In the genomic region with DNA sequence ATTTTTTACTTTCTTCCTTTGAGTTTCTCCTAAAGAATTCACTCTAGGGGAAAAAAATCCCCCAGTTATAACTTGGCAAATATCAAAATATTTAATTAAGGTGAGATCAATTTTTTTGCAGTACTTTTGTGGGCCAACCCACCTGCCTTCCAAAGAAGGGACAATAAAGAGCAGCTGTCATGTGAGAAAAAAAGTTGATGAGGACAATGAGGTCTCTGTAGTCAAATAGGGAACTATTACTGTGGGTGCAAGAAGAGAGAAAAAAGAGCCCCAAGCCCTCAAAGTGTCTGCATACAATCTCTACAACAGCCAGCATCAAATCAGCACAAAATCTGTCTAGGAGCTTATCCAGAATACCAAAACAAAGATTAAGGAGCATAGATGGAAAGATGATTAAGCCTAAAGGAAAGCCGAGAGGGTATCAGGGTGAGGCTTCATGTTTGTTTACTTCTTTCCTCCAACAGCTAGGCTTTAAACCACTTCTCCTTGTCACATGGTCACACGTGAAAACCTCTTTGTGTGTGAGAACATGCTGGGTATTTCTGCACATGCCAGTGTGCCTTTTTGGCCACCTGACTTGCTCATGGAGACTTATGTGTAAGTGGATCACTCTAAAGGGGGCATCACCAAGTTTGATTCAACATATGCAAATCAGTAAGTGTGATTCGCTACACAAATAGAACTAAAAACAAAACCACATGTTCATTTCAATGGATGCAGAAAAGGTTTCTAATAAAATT, we compare ENCODE assay signal across 20 cellular contexts. TPM values are rescaled to one million over a fixed set of nuclear protein-coding genes. Genes with fewer than 3 reads are reported as not detected.
DNase-seq lines count a peak whose midpoint lies in the region; ATAC-seq and TF ChIP-seq lines count a peak whose summit lies in the region.
"Had no signal": no experiment of that assay in that cellular context is flagged by ENCODE, and none has a peak within 500 bp of the region (broad histone marks: within the 10 kb centered on the region; RNA-seq: fewer than 3 reads in every experiment).

No MANE protein-coding gene starts in this region.

- H3K36me3 Mint-ChIP-seq in stimulated activated effector memory CD8-positive, alpha-beta T cell treated with anti-CD3 and anti-CD28 coated beads, Interleukin-12 subunit alpha, Interleukin-12 subunit beta, amount 100 ng/mL, for 72 hours: no peaks in the 10 kb centered on the region

- H3K27me3 ChIP-seq in mammary epithelial cell (ENCODE audit: insufficient read depth, low read length) (no peaks in the 10 kb centered on the region), breast epithelium (no peaks in the 10 kb centered on the region)
- H3K27me3 ChIP-seq: BLaER1 had no signal

- H4K20me1 ChIP-seq in mammary epithelial cell (ENCODE audit: insufficient read depth, low read length): no peaks in the 10 kb centered on the region
- H4K20me1 ChIP-seq: BLaER1 had no signal

- H3K36me3 ChIP-seq in mammary epithelial cell (ENCODE audit: insufficient read depth, low read length): no peaks in the 10 kb centered on the region
- H3K36me3 ChIP-seq in breast epithelium: no peaks in the 10 kb centered on the region
- H3K36me3 ChIP-seq: BLaER1, HAP-1 had no signal

- 19% methylated on average over 3 of the region's 3 CpGs for WGBS in mammary epithelial cell (ENCODE audit: low coverage, missing lambda C conversion rate)

- no peak overlapping the region for H3K9ac ChIP-seq in mammary epithelial cell (ENCODE audit: insufficient read depth, low read length)
- H3K9ac ChIP-seq: BLaER1 had no signal

- no peaks in the 10 kb centered on the region for H3K4me1 ChIP-seq in mammary epithelial cell (ENCODE audit: insufficient read depth, low read length)
- no peaks in the 10 kb centered on the region for H3K4me1 ChIP-seq in breast epithelium
- H3K4me1 ChIP-seq: A549, BLaER1, HAP-1 had no signal

- in situ Hi-C loops in mammary epithelial cell (cut with MboI; ENCODE audit: low sequenced_read_pairs in 2 of 2): no loop called here

- CTCF ChIA-PET in mammary epithelial cell (lab: Charles Lee; ENCODE audit: low non-redundant PET): no interaction called here

- BruUV-seq in mammary epithelial cell (replicated peaks; lab: Mats Ljungman, UMichigan): no TSS peak

- DNase-seq in mammary epithelial cell (no peak), breast epithelium (ENCODE audit: low spot score in 2 of 2) (no peak), NCI-H82 (lab: John Stamatoyannopoulos, UW) (peak; percentile 51), fibroblast of mammary gland (ENCODE audit: low read depth) (peak; percentile 5)
- no peak for DNase-seq in stimulated activated effector memory CD8-positive, alpha-beta T cell treated with anti-CD3 and anti-CD28 coated beads, Interleukin-12 subunit alpha, Interleukin-12 subunit beta, amount 100 ng/mL, for 72 hours (ENCODE audit: low spot score in 2 of 2)
- DNase-seq in activated CD4-positive, CD25-positive, alpha-beta regulatory T cell (lab: John Stamatoyannopoulos, UW): no peak
- DNase-seq: DMS79, MM.1S, NCI-H1092, NCI-H1436 treated with DMSO at 0.1 percent for 48 hours, NCI-H2029, OCI-M1, Right ventricle myocardium superior had no signal

- H3K27ac Mint-ChIP-seq in stimulated activated effector memory CD8-positive, alpha-beta T cell treated with anti-CD3 and anti-CD28 coated beads, Interleukin-12 subunit alpha, Interleukin-12 subunit beta, amount 100 ng/mL, for 72 hours: peak overlapping the region; percentile 29

- TF ChIP-seq POLR2A in breast epithelium (IDR thresholded peaks at IDR 0.05): no peak

- H3K4me3 ChIP-seq in mammary epithelial cell (replicated peaks in 1 of 3; ENCODE audit: insufficient read depth in 1 of 3, low read depth in 2 of 3, low read length in 3 of 3) (no peak overlapping the region), breast epithelium (no peak overlapping the region), fibroblast of mammary gland (ENCODE audit: control insufficient read depth, low read depth, low read length) (no peak overlapping the region)
- H3K4me3 ChIP-seq: A549, BLaER1, HAP-1, SK-N-MC had no signal

- H3K27ac ChIP-seq in mammary epithelial cell (ENCODE audit: insufficient read depth, low read depth, low read length) (no peak overlapping the region), breast epithelium (no peak overlapping the region)
- H3K27ac ChIP-seq: A549, BLaER1, SK-N-MC had no signal

- no peaks in the 10 kb centered on the region for H3K79me2 ChIP-seq in mammary epithelial cell (ENCODE audit: insufficient read depth, low read length)

- peak; percentile 78 for ATAC-seq in stimulated activated effector memory CD8-positive, alpha-beta T cell treated with anti-CD3 and anti-CD28 coated beads, Interleukin-12 subunit alpha, Interleukin-12 subunit beta, amount 100 ng/mL, for 72 hours
- no peak for ATAC-seq in HG03095 (IDR thresholded peaks at IDR 0.05; ENCODE audit: unreplicated experiment)
- no peak for ATAC-seq in GM21423 (IDR thresholded peaks at IDR 0.05; ENCODE audit: unreplicated experiment)
- ATAC-seq: A549 had no signal

- intact Hi-C loops in mammary epithelial cell (cut with micrococcal nuclease) (no loop called here), breast epithelium (cut with DNase I; ENCODE audit: low total_unique reads) (no loop called here)

- H3K4me3 Mint-ChIP-seq in stimulated activated effector memory CD8-positive, alpha-beta T cell treated with anti-CD3 and anti-CD28 coated beads, Interleukin-12 subunit alpha, Interleukin-12 subunit beta, amount 100 ng/mL, for 72 hours: peak overlapping the region; percentile 14

- peaks cover 6% of the 10 kb centered on the region for H3K9me3 Mint-ChIP-seq in stimulated activated effector memory CD8-positive, alpha-beta T cell treated with anti-CD3 and anti-CD28 coated beads, Interleukin-12 subunit alpha, Interleukin-12 subunit beta, amount 100 ng/mL, for 72 hours

- H3K9me3 ChIP-seq in mammary epithelial cell (replicated peaks; ENCODE audit: insufficient read depth, low read length): no peaks in the 10 kb centered on the region
- H3K9me3 ChIP-seq in breast epithelium: peaks cover 4 to 20% of the 10 kb centered on the region in 2 donors
- H3K9me3 ChIP-seq: HAP-1 had no signal

- no peak for TF ChIP-seq CTCF in mammary epithelial cell (conservative IDR thresholded peaks at IDR 0.05 in 1 of 2, IDR thresholded peaks at IDR 0.05 in 1 of 2; ENCODE audit: extremely low read depth in 1 of 2, insufficient read depth in 1 of 2, low read depth in 1 of 2, low read length in 2 of 2)
- no peak for TF ChIP-seq CTCF in breast epithelium (IDR thresholded peaks at IDR 0.05)
- no peak for TF ChIP-seq CTCF in fibroblast of mammary gland (conservative IDR thresholded peaks at IDR 0.05; ENCODE audit: control insufficient read depth, insufficient read depth, low read depth, low read length)

- peak overlapping the region; percentile 15 for H2AFZ ChIP-seq in mammary epithelial cell (ENCODE audit: low read depth, low read length)

- dilution Hi-C loops in mammary epithelial cell (cut with HindIII; ENCODE audit: low sequenced_read_pairs): no loop called here

- H3K4me1 Mint-ChIP-seq in stimulated activated effector memory CD8-positive, alpha-beta T cell treated with anti-CD3 and anti-CD28 coated beads, Interleukin-12 subunit alpha, Interleukin-12 subunit beta, amount 100 ng/mL, for 72 hours: peaks cover 22% of the 10 kb centered on the region

- no peak overlapping the region for H3K4me2 ChIP-seq in mammary epithelial cell (ENCODE audit: insufficient read depth, low read depth, low read length)
- H3K4me2 ChIP-seq: A549, BLaER1 had no signal

RNA-seq across cellular contexts. Expression of a gene that starts 19.2 kb away (rescaled TPM):
- total RNA-seq in mammary epithelial cell: 1 to 10 TPM; 2.0 to 6.6 TPM
- 1.2 TPM for polyA plus RNA-seq in mammary epithelial cell
- polyA minus RNA-seq in mammary epithelial cell: 0.16 TPM
- 10 to 100 TPM; 10.2 to 17.9 (median 11.4) TPM for total RNA-seq in breast epithelium
- total RNA-seq: LHCN-M2 had no signal

Comparison
In these comparisons a context has a peak if more than half of its experiments do, and no peak if none do; other contexts are left out.
1. DNase-seq: peak in NCI-H82 (single experiment) and fibroblast of mammary gland (single experiment); none in mammary epithelial cell (single experiment), breast epithelium (0 of 2), stimulated activated effector memory CD8-positive, alpha-beta T cell treated with anti-CD3 and anti-CD28 coated beads, Interleukin-12 subunit alpha, Interleukin-12 subunit beta, amount 100 ng/mL, for 72 hours (0 of 2) and activated CD4-positive, CD25-positive, alpha-beta regulatory T cell (0 of 4).